ENCODE assay signal across 1 cellular context in genomic region chr6:109690740-109691687, GRCh38.
A peak's percentile ranks its signal among the peaks of the same experiment; 100 is the strongest.
TF ChIP-seq lines count a peak whose summit lies in the region.

TSS of gene AK9 (minus strand) at chr6:109691202. CDS start at chr6:109675745, 15,457 bp downstream.
TSS of gene FIG4 (plus strand) at chr6:109691296. CDS start at chr6:109691436, 140 bp downstream.

TF ChIP-seq in HepG2, 621 proteins besides CTCF, POLR2A, EP300 and RAD21 (continued from another document and continues in another):
- TF ChIP-seq PPARG (CRISPR knock-in tag; conservative IDR thresholded peaks at IDR 0.05) (no peak; the same call in 1 of the 2 replicates), GATAD1 (CRISPR knock-in tag; IDR thresholded peaks at IDR 0.05) (0 out of 2 replicates have a peak, but pooled peaks have one; percentile 52), HNRNPLL (IDR thresholded peaks at IDR 0.05; ENCODE audit: low read depth, low read length, poor library complexity, severe bottlenecking) (peak; percentile 80), ZNF614 (CRISPR knock-in tag; IDR thresholded peaks at IDR 0.05; ENCODE audit: borderline replicate concordance) (no peak), TBX2 (CRISPR knock-in tag; IDR thresholded peaks at IDR 0.05; ENCODE audit: borderline replicate concordance) (peak; percentile 55; the same call in 1 of the 2 replicates), ZNF451 (CRISPR knock-in tag; IDR thresholded peaks at IDR 0.05) (no peak), ARNT (IDR thresholded peaks at IDR 0.05) (no peak), ZNF615 (CRISPR knock-in tag; IDR thresholded peaks at IDR 0.05; ENCODE audit: borderline replicate concordance) (no peak), JUND (CRISPR knock-in tag; IDR thresholded peaks at IDR 0.05) (no peak), ZMYM4 (CRISPR knock-in tag; IDR thresholded peaks at IDR 0.05) (peak; percentile 69), ZC3H4 (CRISPR knock-in tag; IDR thresholded peaks at IDR 0.05; ENCODE audit: borderline replicate concordance) (no peak), ZNF331 (CRISPR knock-in tag; IDR thresholded peaks at IDR 0.05) (peak; percentile 15; the same call in 1 of the 2 replicates), NKX3-1 (CRISPR knock-in tag; IDR thresholded peaks at IDR 0.05) (no peak), EED (CRISPR knock-in tag; IDR thresholded peaks at IDR 0.05) (no peak), ZBTB49 (CRISPR knock-in tag; IDR thresholded peaks at IDR 0.05; ENCODE audit: borderline replicate concordance) (no peak), FUBP1 (CRISPR knock-in tag; IDR thresholded peaks at IDR 0.05; ENCODE audit: borderline replicate concordance) (no peak), GATAD2A (CRISPR knock-in tag; IDR thresholded peaks at IDR 0.05) (0 out of 2 replicates have a peak, but pooled peaks have one; percentile 7), PHF21A (CRISPR knock-in tag; IDR thresholded peaks at IDR 0.05) (no peak; the same call in 1 of the 2 replicates), MAFK (conservative IDR thresholded peaks at IDR 0.05 in 1 of 2, IDR thresholded peaks at IDR 0.05 in 1 of 2; ENCODE audit: low read length in 2 of 2) (no peak), ZMYM3 (CRISPR knock-in tag; IDR thresholded peaks at IDR 0.05) (no peak), ZNF710 (CRISPR knock-in tag; IDR thresholded peaks at IDR 0.05; ENCODE audit: borderline replicate concordance) (no peak), RARG (CRISPR knock-in tag; IDR thresholded peaks at IDR 0.05; ENCODE audit: low read depth) (no peak), ZNF503 (CRISPR knock-in tag; IDR thresholded peaks at IDR 0.05) (no peak), ZNF33A (CRISPR knock-in tag; IDR thresholded peaks at IDR 0.05; ENCODE audit: borderline replicate concordance) (no peak), PRPF4 (IDR thresholded peaks at IDR 0.05; ENCODE audit: low read depth, low read length, poor library complexity, severe bottlenecking) (no peak), IKZF4 (CRISPR knock-in tag; IDR thresholded peaks at IDR 0.05; ENCODE audit: borderline replicate concordance, low read depth, not compliant biosample characterization) (no peak), ZSCAN22 (CRISPR knock-in tag; IDR thresholded peaks at IDR 0.05) (no peak), NFYB (CRISPR knock-in tag; IDR thresholded peaks at IDR 0.05) (peak; percentile 26; the same call in 1 of the 2 replicates), GABPA (IDR thresholded peaks at IDR 0.05; ENCODE audit: low read depth, low read length) (peak; percentile 33; the same call in 1 of the 2 replicates), GABPA (CRISPR knock-in tag; IDR thresholded peaks at IDR 0.05; ENCODE audit: low read depth) (peak; percentile 79), SKIL (CRISPR knock-in tag; IDR thresholded peaks at IDR 0.05; ENCODE audit: borderline replicate concordance) (no peak), GPBP1L1 (CRISPR knock-in tag; IDR thresholded peaks at IDR 0.05) (no peak), ZNF333 (CRISPR knock-in tag; IDR thresholded peaks at IDR 0.05; ENCODE audit: borderline replicate concordance) (peak; percentile 82; the same call in 1 of the 2 replicates), PLRG1 (conservative IDR thresholded peaks at IDR 0.05) (no peak), ZNF772 (CRISPR knock-in tag; IDR thresholded peaks at IDR 0.05) (0 out of 2 replicates have a peak, but pooled peaks have one; percentile 31), TCF7 (IDR thresholded peaks at IDR 0.05; ENCODE audit: low read depth) (no peak), MYC (CRISPR knock-in tag; IDR thresholded peaks at IDR 0.05; ENCODE audit: borderline replicate concordance) (no peak), CENPX (CRISPR knock-in tag; IDR thresholded peaks at IDR 0.05) (no peak), GZF1 (CRISPR knock-in tag; IDR thresholded peaks at IDR 0.05) (no peak), ZNF839 (CRISPR knock-in tag; IDR thresholded peaks at IDR 0.05; ENCODE audit: borderline replicate concordance) (0 out of 2 replicates have a peak, but pooled peaks have one; percentile 71), ZNF143 (CRISPR knock-in tag; IDR thresholded peaks at IDR 0.05) (no peak), ZNF362 (CRISPR knock-in tag; IDR thresholded peaks at IDR 0.05; ENCODE audit: borderline replicate concordance) (peak; percentile 35; the same call in 1 of the 2 replicates), ARHGAP35 (CRISPR knock-in tag; IDR thresholded peaks at IDR 0.05; ENCODE audit: borderline replicate concordance) (no peak), KAT2B (IDR thresholded peaks at IDR 0.05; ENCODE audit: borderline replicate concordance, low read depth, low read length) (no peak), SMARCC2 (IDR thresholded peaks at IDR 0.05) (no peak), MTA1 (CRISPR knock-in tag; IDR thresholded peaks at IDR 0.05; ENCODE audit: borderline replicate concordance) (peak; percentile 53; the same call in 1 of the 2 replicates), ZNF703 (CRISPR knock-in tag; IDR thresholded peaks at IDR 0.05; ENCODE audit: borderline replicate concordance) (no peak; the same call in 1 of the 2 replicates), BRCA1 (CRISPR knock-in tag; IDR thresholded peaks at IDR 0.05) (no peak), ZNF280B (CRISPR knock-in tag; IDR thresholded peaks at IDR 0.05; ENCODE audit: borderline replicate concordance) (no peak), SP2 (CRISPR knock-in tag; IDR thresholded peaks at IDR 0.05) (no peak), HNF4G (IDR thresholded peaks at IDR 0.05; ENCODE audit: borderline replicate concordance, low read depth, low read length) (no peak), HNF4G (CRISPR knock-in tag; IDR thresholded peaks at IDR 0.05; ENCODE audit: borderline replicate concordance, low read depth) (no peak), NR3C1 (CRISPR knock-in tag; IDR thresholded peaks at IDR 0.05) (no peak), KDM3A (CRISPR knock-in tag; IDR thresholded peaks at IDR 0.05; ENCODE audit: low read depth) (no peak), TEF (CRISPR knock-in tag; IDR thresholded peaks at IDR 0.05) (no peak), ZNF34 (CRISPR knock-in tag; IDR thresholded peaks at IDR 0.05; ENCODE audit: borderline replicate concordance) (no peak), ZNF232 (CRISPR knock-in tag; IDR thresholded peaks at IDR 0.05; ENCODE audit: borderline replicate concordance) (no peak; the same call in 1 of the 2 replicates), ZNF446 (CRISPR knock-in tag; IDR thresholded peaks at IDR 0.05) (0 out of 2 replicates have a peak, but pooled peaks have one; percentile 63), HMG20A (CRISPR knock-in tag; IDR thresholded peaks at IDR 0.05; ENCODE audit: borderline replicate concordance) (no peak)
